ENCODE assay signal across 1 cellular context in genomic region chr17:17089206-17089550, GRCh38.
TF ChIP-seq lines count a peak whose summit lies in the region.

No MANE protein-coding gene starts in this region.

TF ChIP-seq in SK-N-SH treated with all-trans-retinoic acid at 6 μM for 48 hours, 23 proteins besides CTCF, POLR2A, EP300 and RAD21 (continued from another document):
- TF ChIP-seq ZFP30 (CRISPR knock-in tag; IDR thresholded peaks at IDR 0.05) (no peak), TCF4 (CRISPR knock-in tag; IDR thresholded peaks at IDR 0.05; ENCODE audit: borderline replicate concordance) (no peak), SNAI2 (CRISPR knock-in tag; IDR thresholded peaks at IDR 0.05) (no peak), GLIS3 (CRISPR knock-in tag; IDR thresholded peaks at IDR 0.05) (no peak), ESRRG (CRISPR knock-in tag; IDR thresholded peaks at IDR 0.05) (no peak), TOX (CRISPR knock-in tag; IDR thresholded peaks at IDR 0.05; ENCODE audit: borderline replicate concordance) (no peak), RARB (CRISPR knock-in tag; IDR thresholded peaks at IDR 0.05) (no peak)
- TF ChIP-seq, protein P1, sequence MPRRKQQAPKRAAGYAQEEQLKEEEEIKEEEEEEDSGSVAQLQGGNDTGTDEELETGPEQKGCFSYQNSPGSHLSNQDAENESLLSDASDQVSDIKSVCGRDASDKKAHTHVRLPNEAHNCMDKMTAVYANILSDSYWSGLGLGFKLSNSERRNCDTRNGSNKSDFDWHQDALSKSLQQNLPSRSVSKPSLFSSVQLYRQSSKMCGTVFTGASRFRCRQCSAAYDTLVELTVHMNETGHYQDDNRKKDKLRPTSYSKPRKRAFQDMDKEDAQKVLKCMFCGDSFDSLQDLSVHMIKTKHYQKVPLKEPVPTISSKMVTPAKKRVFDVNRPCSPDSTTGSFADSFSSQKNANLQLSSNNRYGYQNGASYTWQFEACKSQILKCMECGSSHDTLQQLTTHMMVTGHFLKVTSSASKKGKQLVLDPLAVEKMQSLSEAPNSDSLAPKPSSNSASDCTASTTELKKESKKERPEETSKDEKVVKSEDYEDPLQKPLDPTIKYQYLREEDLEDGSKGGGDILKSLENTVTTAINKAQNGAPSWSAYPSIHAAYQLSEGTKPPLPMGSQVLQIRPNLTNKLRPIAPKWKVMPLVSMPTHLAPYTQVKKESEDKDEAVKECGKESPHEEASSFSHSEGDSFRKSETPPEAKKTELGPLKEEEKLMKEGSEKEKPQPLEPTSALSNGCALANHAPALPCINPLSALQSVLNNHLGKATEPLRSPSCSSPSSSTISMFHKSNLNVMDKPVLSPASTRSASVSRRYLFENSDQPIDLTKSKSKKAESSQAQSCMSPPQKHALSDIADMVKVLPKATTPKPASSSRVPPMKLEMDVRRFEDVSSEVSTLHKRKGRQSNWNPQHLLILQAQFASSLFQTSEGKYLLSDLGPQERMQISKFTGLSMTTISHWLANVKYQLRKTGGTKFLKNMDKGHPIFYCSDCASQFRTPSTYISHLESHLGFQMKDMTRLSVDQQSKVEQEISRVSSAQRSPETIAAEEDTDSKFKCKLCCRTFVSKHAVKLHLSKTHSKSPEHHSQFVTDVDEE (CRISPR knock-in tag; IDR thresholded peaks at IDR 0.05) = no peak
- TF ChIP-seq, protein P2, sequence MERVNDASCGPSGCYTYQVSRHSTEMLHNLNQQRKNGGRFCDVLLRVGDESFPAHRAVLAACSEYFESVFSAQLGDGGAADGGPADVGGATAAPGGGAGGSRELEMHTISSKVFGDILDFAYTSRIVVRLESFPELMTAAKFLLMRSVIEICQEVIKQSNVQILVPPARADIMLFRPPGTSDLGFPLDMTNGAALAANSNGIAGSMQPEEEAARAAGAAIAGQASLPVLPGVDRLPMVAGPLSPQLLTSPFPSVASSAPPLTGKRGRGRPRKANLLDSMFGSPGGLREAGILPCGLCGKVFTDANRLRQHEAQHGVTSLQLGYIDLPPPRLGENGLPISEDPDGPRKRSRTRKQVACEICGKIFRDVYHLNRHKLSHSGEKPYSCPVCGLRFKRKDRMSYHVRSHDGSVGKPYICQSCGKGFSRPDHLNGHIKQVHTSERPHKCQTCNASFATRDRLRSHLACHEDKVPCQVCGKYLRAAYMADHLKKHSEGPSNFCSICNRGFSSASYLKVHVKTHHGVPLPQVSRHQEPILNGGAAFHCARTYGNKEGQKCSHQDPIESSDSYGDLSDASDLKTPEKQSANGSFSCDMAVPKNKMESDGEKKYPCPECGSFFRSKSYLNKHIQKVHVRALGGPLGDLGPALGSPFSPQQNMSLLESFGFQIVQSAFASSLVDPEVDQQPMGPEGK (CRISPR knock-in tag; IDR thresholded peaks at IDR 0.05; ENCODE audit: borderline replicate concordance) = no peak
- TF ChIP-seq, protein P3, sequence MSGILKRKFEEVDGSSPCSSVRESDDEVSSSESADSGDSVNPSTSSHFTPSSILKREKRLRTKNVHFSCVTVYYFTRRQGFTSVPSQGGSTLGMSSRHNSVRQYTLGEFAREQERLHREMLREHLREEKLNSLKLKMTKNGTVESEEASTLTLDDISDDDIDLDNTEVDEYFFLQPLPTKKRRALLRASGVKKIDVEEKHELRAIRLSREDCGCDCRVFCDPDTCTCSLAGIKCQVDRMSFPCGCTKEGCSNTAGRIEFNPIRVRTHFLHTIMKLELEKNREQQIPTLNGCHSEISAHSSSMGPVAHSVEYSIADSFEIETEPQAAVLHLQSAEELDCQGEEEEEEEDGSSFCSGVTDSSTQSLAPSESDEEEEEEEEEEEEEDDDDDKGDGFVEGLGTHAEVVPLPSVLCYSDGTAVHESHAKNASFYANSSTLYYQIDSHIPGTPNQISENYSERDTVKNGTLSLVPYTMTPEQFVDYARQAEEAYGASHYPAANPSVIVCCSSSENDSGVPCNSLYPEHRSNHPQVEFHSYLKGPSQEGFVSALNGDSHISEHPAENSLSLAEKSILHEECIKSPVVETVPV (CRISPR knock-in tag; IDR thresholded peaks at IDR 0.05) = no peak
TF ChIP-seq in SK-N-SH treated with all-trans-retinoic acid at 6 μM for 48 hours: peak in this region for 0.
